Comparison of ENCODE assay signal across 1 cellular context in genomic region chr6:4661391-4661790, GRCh38.
TF ChIP-seq lines count a peak whose summit lies in the region.

No MANE protein-coding gene starts in this region.

TF ChIP-seq in GM23338, 12 proteins besides CTCF, POLR2A, EP300 and RAD21 (continued from another document):
- no peak for TF ChIP-seq ETS1 (IDR thresholded peaks at IDR 0.05)
- no peak for TF ChIP-seq JUNB (IDR thresholded peaks at IDR 0.05; ENCODE audit: unreplicated experiment)
- TF ChIP-seq ZNF331 (CRISPR knock-in tag; IDR thresholded peaks at IDR 0.05; ENCODE audit: low read depth): no peak
- TF ChIP-seq CREB1 (CRISPR knock-in tag; IDR thresholded peaks at IDR 0.05; ENCODE audit: low read depth): no peak
- no peak for TF ChIP-seq NANOG (IDR thresholded peaks at IDR 0.05; ENCODE audit: borderline replicate concordance)
- TF ChIP-seq POLR2AphosphoS5 (IDR thresholded peaks at IDR 0.05; ENCODE audit: low read depth): no peak
- no peak for TF ChIP-seq STAT1 (IDR thresholded peaks at IDR 0.05; ENCODE audit: unreplicated experiment)
- no peak for TF ChIP-seq ZNF462 (CRISPR knock-in tag; IDR thresholded peaks at IDR 0.05)
- no peak for TF ChIP-seq EZH2phosphoT487 (IDR thresholded peaks at IDR 0.05; ENCODE audit: unreplicated experiment)
- TF ChIP-seq REST (IDR thresholded peaks at IDR 0.05; ENCODE audit: unreplicated experiment): no peak
